8 cellular contexts compared by ENCODE assay signal in genomic region chr22:18000441-18001039, GRCh38. TPM values are rescaled to one million over a fixed set of nuclear protein-coding genes. Genes with fewer than 3 reads are reported as not detected.
DNase-seq lines count a peak whose midpoint lies in the region; ATAC-seq, FAIRE-seq and TF ChIP-seq lines count a peak whose summit lies in the region.

No MANE protein-coding gene starts in this region.

- BruUV-seq in PC-3 (replicated peaks; lab: Mats Ljungman, UMichigan) = no TSS peak

- peaks cover 11% of the 10 kb centered on the region; the same call in 1 of the 2 replicates for H4K20me1 ChIP-seq in PC-3 (ENCODE audit: low read length)
- H4K20me1 ChIP-seq in keratinocyte (ENCODE audit: control insufficient read depth, extremely low read depth, insufficient read depth, low read length) = peaks cover 10% of the 10 kb centered on the region

- TF ChIP-seq CTCF in PC-3 (conservative IDR thresholded peaks at IDR 0.05; ENCODE audit: low read depth, low read length) (no peak), astrocyte of the spinal cord (IDR thresholded peaks at IDR 0.05; ENCODE audit: low read depth, low read length) (no peak), keratinocyte (optimal IDR thresholded peaks at IDR 0.05 in 1 of 3, IDR thresholded peaks at IDR 0.05 in 1 of 3, conservative IDR thresholded peaks at IDR 0.05 in 1 of 3; ENCODE audit: extremely low read depth in 1 of 3, insufficient read depth in 2 of 3, low read length in 3 of 3) (no peak)

- dilution Hi-C loops in keratinocyte (cut with MboI; ENCODE audit: extremely low pct_ligation_motif_present, low sequenced_read_pairs) = no loop called here

- in situ Hi-C loops in astrocyte of the spinal cord (cut with HindIII; ENCODE audit: low sequenced_read_pairs) = no loop called here

- H3K27ac ChIP-seq in PC-3 (ENCODE audit: low read length) (peak overlapping the region; percentile 77; the same call in 1 of the 2 replicates), keratinocyte (ENCODE audit: control insufficient read depth, insufficient read depth, low read length) (peak overlapping the region; percentile 96)

- H2AFZ ChIP-seq in PC-3 (ENCODE audit: low read length) (0 out of 2 replicates have a peak overlapping the region, but pooled peaks have one; percentile 48), keratinocyte (ENCODE audit: control insufficient read depth, low read length) (no peak overlapping the region)

- H3K36me3 ChIP-seq in ES-I3 (ENCODE audit: insufficient read depth, low read length) = no peaks in the 10 kb centered on the region
- no peaks in the 10 kb centered on the region for H3K36me3 ChIP-seq in PC-3 (ENCODE audit: low read depth, low read length)
- H3K36me3 ChIP-seq in keratinocyte (ENCODE audit: control insufficient read depth in 2 of 2, extremely low read depth in 1 of 2, insufficient read depth in 2 of 2, low read length in 2 of 2) = peaks cover 2 to 3% of the 10 kb centered on the region in 2 experiments

- no peaks in the 10 kb centered on the region for H3K9me2 ChIP-seq in PC-3 (replicated peaks; ENCODE audit: low read length)

- H3K4me2 ChIP-seq in PC-3 (ENCODE audit: low read length) (peak overlapping the region; percentile 96), keratinocyte (ENCODE audit: control insufficient read depth, extremely low read depth, insufficient read depth, low read depth, low read length) (peak overlapping the region; percentile 96)

- DNase-seq in PC-3 = peak; percentile 9
- no peak for DNase-seq in astrocyte of the spinal cord (ENCODE audit: low read depth, low spot score)
- DNase-seq in keratinocyte (ENCODE audit: low read depth, low spot score) = no peak
- DNase-seq in stimulated activated CD4-positive, alpha-beta T cell treated with anti-CD3 and anti-CD28 coated beads, Interleukin-4, amount 100 ng/mL, for 4 hours = peak; percentile 21 to 22
- DNase-seq in NOMO-1 treated with DMSO at 0.1 percent for 48 hours (lab: John Stamatoyannopoulos, UW; ENCODE audit: unreplicated experiment) = no peak
- no peak for DNase-seq in A172 (ENCODE audit: low spot score)
- no peak for DNase-seq in OCI-M2 (lab: John Stamatoyannopoulos, UW; ENCODE audit: unreplicated experiment)

- no peaks in the 10 kb centered on the region for H3F3A ChIP-seq in PC-3 (ENCODE audit: low read length, unreplicated experiment)

- POLR2A ChIA-PET in PC-3 (lab: Charles Lee; ENCODE audit: unreplicated experiment) = no interaction called here

- intact Hi-C loops in PC-3 (cut with micrococcal nuclease) = loop anchor here (1.0 kb wide), 1 partner anchor 76 kb away; no protein-coding TSS in a partner anchor

- H3K4me3 ChIP-seq in PC-3 (ENCODE audit: low read length) (peak overlapping the region; percentile 85), astrocyte of the spinal cord (ENCODE audit: low read depth, low read length) (peak overlapping the region; percentile 60), keratinocyte (ENCODE audit: control insufficient read depth in 2 of 3, extremely low read depth in 1 of 3, insufficient read depth in 2 of 3, low read depth in 1 of 3, low read length in 3 of 3) (peak overlapping the region; percentile 75 to 88 (median 87))

- no peaks in the 10 kb centered on the region for H3K27me3 ChIP-seq in PC-3 (ENCODE audit: low read length)
- no peaks in the 10 kb centered on the region for H3K27me3 ChIP-seq in keratinocyte (ENCODE audit: control insufficient read depth, extremely low read depth, insufficient read depth, low read length)

- H3K4me1 ChIP-seq in ES-I3 (ENCODE audit: insufficient read depth, low read length) (peaks cover 3% of the 10 kb centered on the region), PC-3 (ENCODE audit: insufficient read depth, low read length) (peaks cover 17% of the 10 kb centered on the region), keratinocyte (ENCODE audit: control insufficient read depth, extremely low read depth, insufficient read depth, low read length) (peaks cover 23% of the 10 kb centered on the region)

- no peak for FAIRE-seq in keratinocyte (lab: Jason Lieb, UNC)

- CTCF ChIA-PET in PC-3 (lab: Charles Lee) = interaction anchor here (0.6 to 1.7 kb wide), 3 partner anchors 23 to 76 kb away, joined by 3 to 12 read pairs (median 3); no protein-coding TSS in a partner anchor

- H3K9me3 ChIP-seq in ES-I3 (ENCODE audit: control insufficient read depth, insufficient read depth, low read length) = no peaks in the 10 kb centered on the region
- no peaks in the 10 kb centered on the region for H3K9me3 ChIP-seq in PC-3 (ENCODE audit: low read length)
- no peaks in the 10 kb centered on the region for H3K9me3 ChIP-seq in keratinocyte (ENCODE audit: control insufficient read depth, low read depth, low read length)

- H3K9ac ChIP-seq in ES-I3 (ENCODE audit: low read depth, low read length) = peak overlapping the region; percentile 64
- peak overlapping the region; percentile 80 for H3K9ac ChIP-seq in PC-3 (ENCODE audit: low read length)
- H3K9ac ChIP-seq in keratinocyte (ENCODE audit: control insufficient read depth, extremely low read depth, insufficient read depth, low read length) = peak overlapping the region; percentile 94

- peak; percentile 6 for ATAC-seq in PC-3

- peaks cover 2% of the 10 kb centered on the region for H3K9me1 ChIP-seq in keratinocyte (ENCODE audit: control insufficient read depth, extremely low read depth, insufficient read depth, low read length)

- peaks cover 57% of the 10 kb centered on the region for H3K79me2 ChIP-seq in PC-3 (ENCODE audit: low read length)
- peaks cover 77% of the 10 kb centered on the region for H3K79me2 ChIP-seq in keratinocyte (ENCODE audit: control insufficient read depth, insufficient read depth, low read length)

RNA-seq across cellular contexts. Expression of gene MICAL3, which starts 23.8 kb away (rescaled TPM):
- total RNA-seq in PC-3 (2014; rRNA removed) = 23.7 and 27.8 TPM in 2 replicates
- 22.5 to 50.2 TPM (median 27.9 TPM) in 3 replicates for polyA plus RNA-seq in keratinocyte
- 17.8 TPM for polyA plus RNA-seq in keratinocyte (2011; ENCODE audit: low read depth)
- 21.5 and 22.1 TPM in 2 replicates for polyA plus RNA-seq in keratinocyte (2011; cell fraction: cytosol; rRNA removed)
- 128 and 137 TPM in 2 replicates for polyA plus RNA-seq in keratinocyte (2011; cell fraction: nucleus; rRNA removed)
- polyA plus RNA-seq in keratinocyte (2012; ENCODE audit: low replicate concordance) = 12.1 and 50.2 TPM in 2 replicates
- polyA minus RNA-seq in keratinocyte = 35.6 to 129 TPM (median 77.2 TPM) in 3 replicates
- polyA minus RNA-seq in keratinocyte (2011; cell fraction: cytosol; rRNA and poly(A)+ RNA removed) = 19.6 TPM
- polyA minus RNA-seq in keratinocyte (2011; cell fraction: nucleus; rRNA and poly(A)+ RNA removed) = 57.6 and 129 TPM in 2 replicates
- total RNA-seq in A172 (2014; rRNA removed; shearing (Covaris generic)) = 13.4 and 15.2 TPM in 2 replicates

Comparison
In these comparisons a context has a peak if more than half of its experiments do, and no peak if none do; other contexts are left out.
1. DNase-seq: peak in PC-3 (single experiment) and stimulated activated CD4-positive, alpha-beta T cell treated with anti-CD3 and anti-CD28 coated beads, Interleukin-4, amount 100 ng/mL, for 4 hours (2 of 2); none in astrocyte of the spinal cord (single experiment), keratinocyte (single experiment), NOMO-1 treated with DMSO at 0.1 percent for 48 hours (single experiment), A172 (single experiment) and OCI-M2 (single experiment).
2. Peak in every context shown above with its lines, with median percentiles within 50 percentile points of each other: H3K9ac ChIP-seq and H3K4me3 ChIP-seq.